ENCODE assay signal across 8 cellular contexts in genomic region chr10:110860576-110861241, GRCh38. TPM values are rescaled to one million over a fixed set of nuclear protein-coding genes. Genes with fewer than 3 reads are reported as not detected.
A peak's percentile ranks its signal among the peaks of the same experiment; 100 is the strongest.
DNase-seq lines count a peak whose midpoint lies in the region; ATAC-seq and TF ChIP-seq lines count a peak whose summit lies in the region.

No MANE protein-coding gene starts in this region.

- ATAC-seq in HG03196 (IDR thresholded peaks at IDR 0.05; ENCODE audit: unreplicated experiment) (peak; percentile 39), left colon (peak; percentile 36), heart left ventricle (no peak)
- ATAC-seq in activated CD8-positive, alpha-beta T cell treated with anti-CD3 and anti-CD28 coated beads for 36 hours, result peak; percentile 63

- H3K36me3 ChIP-seq in heart left ventricle, result no peaks in the 10 kb centered on the region

- H3K4me1 ChIP-seq in heart left ventricle, result peaks cover 2 to 87% (median 35%) of the 10 kb centered on the region in 12 donors

- H3K4me1 Mint-ChIP-seq in activated CD8-positive, alpha-beta T cell treated with anti-CD3 and anti-CD28 coated beads for 36 hours (ENCODE audit: low read depth), result peaks cover 85% of the 10 kb centered on the region

- H3K9me3 ChIP-seq in heart left ventricle, result no peaks in the 10 kb centered on the region

- 71 to 84% (median 75%) methylated on average over 7 of the region's 7 CpGs for WGBS in heart left ventricle, 4 donors

- H3K27me3 Mint-ChIP-seq in activated CD8-positive, alpha-beta T cell treated with anti-CD3 and anti-CD28 coated beads for 36 hours, result no peaks in the 10 kb centered on the region

- H3K4me3 Mint-ChIP-seq in activated CD8-positive, alpha-beta T cell treated with anti-CD3 and anti-CD28 coated beads for 36 hours, result peak overlapping the region; percentile 51

- H3K27me3 ChIP-seq in heart left ventricle, result no peaks in the 10 kb centered on the region

- peak overlapping the region in 4 of 12 donors; percentile 15 to 99 (median 20) for H3K27ac ChIP-seq in heart left ventricle

- intact Hi-C loops in activated CD8-positive, alpha-beta T cell treated with anti-CD3 and anti-CD28 coated beads for 36 hours (cut with micrococcal nuclease), result no loop called here
- intact Hi-C loops in left colon (cut with DNase I, micrococcal nuclease) (no loop called here), heart left ventricle (cut with DNase I) (loop anchor here in 1 of 10 donors (10.0 kb wide), 1 partner anchor 56 kb away; no protein-coding TSS in a partner anchor)

- DNase-seq in stimulated activated CD4-positive, alpha-beta T cell treated with anti-CD3 and anti-CD28 coated beads, Interleukin-4, amount 100 ng/mL, for 24 hours, result peak; percentile 27
- no peak for DNase-seq in stimulated activated CD4-positive, alpha-beta T cell treated with anti-CD3 and anti-CD28 coated beads, Interleukin-2, amount 100 ng/mL, for 24 hours
- peak; percentile 58 for DNase-seq in activated CD8-positive, alpha-beta T cell treated with anti-CD3 and anti-CD28 coated beads for 36 hours
- peak in 1 of 2 donors; percentile 64 for DNase-seq in left colon
- no peak for DNase-seq in SIG-M5 (lab: John Stamatoyannopoulos, UW)
- DNase-seq in heart left ventricle, result no peak
- DNase-seq in D341Med (ENCODE audit: low spot score), result no peak

- CTCF ChIA-PET in activated CD8-positive, alpha-beta T cell treated with anti-CD3 and anti-CD28 coated beads for 36 hours (lab: Charles Lee), result interaction anchor here (1.4 to 2.5 kb wide), 5 partner anchors 9 to 57 kb away, joined by 3 to 15 read pairs (median 5); partner anchors contain the start of gene PDCD4

- H3K4me3 ChIP-seq in heart left ventricle, result no peak overlapping the region

- H3K27ac Mint-ChIP-seq in activated CD8-positive, alpha-beta T cell treated with anti-CD3 and anti-CD28 coated beads for 36 hours, result peak overlapping the region; percentile 92

- H3K9me3 Mint-ChIP-seq in activated CD8-positive, alpha-beta T cell treated with anti-CD3 and anti-CD28 coated beads for 36 hours, result peaks cover 7% of the 10 kb centered on the region

- POLR2A ChIA-PET in activated CD8-positive, alpha-beta T cell treated with anti-CD3 and anti-CD28 coated beads for 36 hours (lab: Charles Lee), result interaction anchor here (0.7 to 4.6 kb wide), 10 partner anchors 8 to 557 kb away, joined by 3 to 25 read pairs (median 5); no protein-coding TSS in a partner anchor

- TF ChIP-seq POLR2A in heart left ventricle (IDR thresholded peaks at IDR 0.05), result no peak

- peaks cover 23% of the 10 kb centered on the region for H3K36me3 Mint-ChIP-seq in activated CD8-positive, alpha-beta T cell treated with anti-CD3 and anti-CD28 coated beads for 36 hours (ENCODE audit: low read depth)

- no peak for TF ChIP-seq CTCF in activated CD8-positive, alpha-beta T cell treated with anti-CD3 and anti-CD28 coated beads for 36 hours (IDR thresholded peaks at IDR 0.05)
- no peak for TF ChIP-seq CTCF in heart left ventricle (IDR thresholded peaks at IDR 0.05)

RNA-seq across cellular contexts. Expression of gene PDCD4, which starts 11.0 kb away (rescaled TPM):
- total RNA-seq in activated CD8-positive, alpha-beta T cell treated with anti-CD3 and anti-CD28 coated beads for 36 hours, result 100 to 1,000 TPM; 186 to 190 TPM
- total RNA-seq in left colon (100 to 1,000 TPM; 487 to 575 TPM), heart left ventricle (10 to 100 TPM; 21.7 to 73.2 (median 44.1) TPM)
- 10 to 100 TPM; 18.2 to 30.1 TPM for polyA plus RNA-seq in heart left ventricle

RNA-seq across cellular contexts. Expression of gene BBIP1, which starts 58.3 kb away (rescaled TPM):
- total RNA-seq in activated CD8-positive, alpha-beta T cell treated with anti-CD3 and anti-CD28 coated beads for 36 hours, result 10 to 100 TPM; 41.2 to 44.4 TPM
- 10 to 100 TPM; 12.3 to 15.7 TPM for total RNA-seq in left colon
- 10 to 100 TPM; 19.3 to 32.4 (median 25.2) TPM for total RNA-seq in heart left ventricle
- polyA plus RNA-seq in heart left ventricle, result 10 to 100 TPM; 26.6 to 29.5 TPM

RNA-seq across cellular contexts. Expression of gene SHOC2, which starts 58.7 kb away (rescaled TPM):
- 10 to 100 TPM; 34.2 to 35.4 TPM for total RNA-seq in activated CD8-positive, alpha-beta T cell treated with anti-CD3 and anti-CD28 coated beads for 36 hours
- total RNA-seq in left colon (10 to 100 TPM; 66.8 to 79.2 TPM), heart left ventricle (10 to 100 TPM; 31.0 to 58.4 (median 45.4) TPM)
- polyA plus RNA-seq in heart left ventricle, result 10 to 100 TPM; 17.9 to 31.6 TPM

Comparison
In these comparisons a context has a peak if more than half of its experiments do, and no peak if none do; other contexts are left out.
1. DNase-seq: peak in stimulated activated CD4-positive, alpha-beta T cell treated with anti-CD3 and anti-CD28 coated beads, Interleukin-4, amount 100 ng/mL, for 24 hours (single experiment) and activated CD8-positive, alpha-beta T cell treated with anti-CD3 and anti-CD28 coated beads for 36 hours (single experiment); none in stimulated activated CD4-positive, alpha-beta T cell treated with anti-CD3 and anti-CD28 coated beads, Interleukin-2, amount 100 ng/mL, for 24 hours (0 of 2), SIG-M5 (single experiment), heart left ventricle (0 of 5) and D341Med (single experiment).
2. ATAC-seq: peak in HG03196 (single experiment), activated CD8-positive, alpha-beta T cell treated with anti-CD3 and anti-CD28 coated beads for 36 hours (single experiment) and left colon (single experiment); none in heart left ventricle (0 of 4).